8 cellular contexts compared by ENCODE assay signal in the genomic region with DNA sequence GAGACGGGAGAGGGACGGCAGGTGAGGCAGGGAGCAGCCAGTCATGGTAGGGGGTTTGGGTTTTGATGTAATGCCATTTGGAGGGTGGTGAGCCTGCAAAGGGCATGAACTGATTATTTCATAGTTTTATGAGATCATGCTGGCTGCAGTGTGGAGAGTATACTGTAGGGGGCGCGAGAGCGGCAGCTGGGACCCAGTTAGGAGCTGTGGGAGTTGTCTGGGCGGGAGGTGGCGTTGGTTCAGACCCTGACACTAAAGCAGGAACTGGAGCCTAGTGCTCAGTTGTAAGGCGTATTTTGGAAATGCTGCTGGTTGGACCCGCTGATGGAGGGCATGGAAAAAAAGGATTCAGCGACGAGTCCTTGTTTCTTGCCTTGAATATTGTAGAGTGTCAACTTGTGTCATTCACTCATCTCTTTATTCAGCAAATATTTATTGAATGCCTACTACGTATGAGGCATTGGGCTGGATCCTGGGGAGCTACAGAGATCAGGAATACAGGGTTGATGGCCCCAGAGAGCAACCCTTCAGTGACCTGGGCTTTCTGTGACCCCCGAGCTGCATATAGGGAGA. TPM values are rescaled to one million over a fixed set of nuclear protein-coding genes. Genes with fewer than 3 reads are reported as not detected.
DNase-seq lines count a peak whose midpoint lies in the region; ATAC-seq, FAIRE-seq and TF ChIP-seq lines count a peak whose summit lies in the region.

No MANE protein-coding gene starts in this region.

- H3K4me3 ChIP-seq in A549: no peak overlapping the region
- no peak overlapping the region for H3K4me3 ChIP-seq in ovary
- no peak overlapping the region for H3K4me3 ChIP-seq in tibial nerve

- no peak for FAIRE-seq in A549 (lab: Jason Lieb, UNC)

- peak; percentile 58 to 69 for DNase-seq in A549 (ENCODE audit: low read depth in 1 of 2, low spot score in 1 of 2)
- no peak for DNase-seq in RWPE1 (ENCODE audit: low spot score)
- peak; percentile 81 for DNase-seq in activated T-helper 2 cell treated with anti-CD3 and anti-CD28 coated beads, Interferon-gamma antibody, Interleukin-2, Interleukin-4, amounts not matched to agents 10 μg/mL and 5 μg/mL and 100 μg/mL, durations not matched to agents 14 hours and 24 hours and 36 hours (ENCODE audit: low spot score)
- DNase-seq in foreskin keratinocyte: peak in 1 of 2 donors; percentile 36
- peak; percentile 24 to 78 (median 69) for DNase-seq in ovary
- DNase-seq in tibial nerve (ENCODE audit: low spot score in 2 of 2): peak; percentile 70 to 91

- no peaks in the 10 kb centered on the region for H3K27me3 Mint-ChIP-seq in activated T-helper 2 cell treated with anti-CD3 and anti-CD28 coated beads, Interferon-gamma antibody, Interleukin-2, Interleukin-4, amounts not matched to agents 10 μg/mL and 5 μg/mL and 100 μg/mL, durations not matched to agents 14 hours and 24 hours and 36 hours (ENCODE audit: low read depth)

- H3K4me1 ChIP-seq in A549 (peaks cover 8% of the 10 kb centered on the region), foreskin keratinocyte (peaks cover 15% of the 10 kb centered on the region), ovary (ENCODE audit: insufficient read depth) (peaks cover 4% of the 10 kb centered on the region), tibial nerve (peaks cover 0 to 9% (median 0%) of the 10 kb centered on the region in 4 donors)

- CTCF ChIA-PET in A549 (lab: Yijun Ruan, JAX): interaction anchor here (0.5 to 5.7 kb wide), 22 partner anchors 8 to 277 kb away, joined by 3 to 57 read pairs (median 4); a partner anchor contains a TSS
- CTCF ChIA-PET in RWPE1 (lab: Yijun Ruan, JAX): interaction anchor here (0.6 to 1.0 kb wide), 4 partner anchors 16 to 793 kb away, joined by 3 to 5 read pairs (median 4); no protein-coding TSS in a partner anchor

- TF ChIP-seq CTCF in A549 (IDR thresholded peaks at IDR 0.05): peak; percentile 55
- TF ChIP-seq CTCF in RWPE1 (conservative IDR thresholded peaks at IDR 0.05; ENCODE audit: low read depth): peak; percentile 57
- peak; percentile 84 for TF ChIP-seq CTCF in foreskin keratinocyte (conservative IDR thresholded peaks at IDR 0.05)
- peak; percentile 15 to 68 (median 56) for TF ChIP-seq CTCF in ovary (IDR thresholded peaks at IDR 0.05)
- TF ChIP-seq CTCF in tibial nerve (IDR thresholded peaks at IDR 0.05): peak; percentile 73 to 87 (median 78)

- peaks cover 38% of the 10 kb centered on the region for H3K4me1 Mint-ChIP-seq in activated T-helper 2 cell treated with anti-CD3 and anti-CD28 coated beads, Interferon-gamma antibody, Interleukin-2, Interleukin-4, amounts not matched to agents 10 μg/mL and 5 μg/mL and 100 μg/mL, durations not matched to agents 14 hours and 24 hours and 36 hours (ENCODE audit: low read depth)

- H3K36me3 Mint-ChIP-seq in activated T-helper 2 cell treated with anti-CD3 and anti-CD28 coated beads, Interferon-gamma antibody, Interleukin-2, Interleukin-4, amounts not matched to agents 10 μg/mL and 5 μg/mL and 100 μg/mL, durations not matched to agents 14 hours and 24 hours and 36 hours (ENCODE audit: low read depth): no peaks in the 10 kb centered on the region

- intact Hi-C loops in activated T-helper 2 cell treated with anti-CD3 and anti-CD28 coated beads, Interferon-gamma antibody, Interleukin-2, Interleukin-4, amounts not matched to agents 10 μg/mL and 5 μg/mL and 100 μg/mL, durations not matched to agents 14 hours and 24 hours and 36 hours (cut with micrococcal nuclease): loop anchor here (2.0 to 10.0 kb wide), 6 partner anchors 23 to 585 kb away; a partner anchor contains a TSS
- intact Hi-C loops in ovary (cut with DNase I): loop anchor here in 3 of 4 donors (5.0 to 10.0 kb wide), 4 partner anchors 185 to 275 kb away; no protein-coding TSS in a partner anchor

- H3K27me3 ChIP-seq in foreskin keratinocyte: peaks cover 5% of the 10 kb centered on the region
- no peaks in the 10 kb centered on the region for H3K27me3 ChIP-seq in ovary
- no peaks in the 10 kb centered on the region for H3K27me3 ChIP-seq in tibial nerve

- no peak overlapping the region for H3K27ac ChIP-seq in A549
- H3K27ac ChIP-seq in RWPE1: no peak overlapping the region
- H3K27ac ChIP-seq in foreskin keratinocyte: no peak overlapping the region
- no peak overlapping the region for H3K27ac ChIP-seq in ovary
- no peak overlapping the region for H3K27ac ChIP-seq in tibial nerve

- POLR2A ChIA-PET in A549 (lab: Yijun Ruan, JAX): interaction anchor here (1.1 kb wide), 1 partner anchor 24 kb away, joined by 5 read pairs; a partner anchor contains a TSS
- POLR2A ChIA-PET in RWPE1 (lab: Yijun Ruan, JAX; ENCODE audit: low non-redundant PET): no interaction called here

- WGBS in A549 (ENCODE audit: missing lambda C conversion rate): 22% methylated on average over 13 of the region's 13 CpGs
- WGBS in ovary, 3 donors: 12 to 17% (median 13%) methylated on average over 13 of the region's 13 CpGs
- 16 to 22% methylated on average over 13 of the region's 13 CpGs for WGBS in tibial nerve, 2 donors

- ATAC-seq in A549 (peak; percentile 54 to 83; a peak in 4 of 6 replicates), GM18519 (IDR thresholded peaks at IDR 0.05; ENCODE audit: low FRiP score, unreplicated experiment) (peak; percentile 84), HG03442 (IDR thresholded peaks at IDR 0.05; ENCODE audit: unreplicated experiment) (peak; percentile 83), foreskin keratinocyte (peak; percentile 52)

- TF ChIP-seq EP300 in A549 (IDR thresholded peaks at IDR 0.05): no peak
- no peak for TF ChIP-seq EP300 in ovary (IDR thresholded peaks at IDR 0.05)
- TF ChIP-seq EP300 in tibial nerve (IDR thresholded peaks at IDR 0.05): no peak

- no peak overlapping the region for H3K4me3 Mint-ChIP-seq in activated T-helper 2 cell treated with anti-CD3 and anti-CD28 coated beads, Interferon-gamma antibody, Interleukin-2, Interleukin-4, amounts not matched to agents 10 μg/mL and 5 μg/mL and 100 μg/mL, durations not matched to agents 14 hours and 24 hours and 36 hours (ENCODE audit: low read depth)

- H3K36me3 ChIP-seq in ovary (no peaks in the 10 kb centered on the region), tibial nerve (no peaks in the 10 kb centered on the region)

- H3K4me2 ChIP-seq in A549: 0 out of 3 replicates have a peak overlapping the region, but pooled peaks have one; percentile 0

- no peak for TF ChIP-seq POLR2A in A549 (IDR thresholded peaks at IDR 0.05; ENCODE audit: low read length)
- no peak for TF ChIP-seq POLR2A in ovary (IDR thresholded peaks at IDR 0.05)
- TF ChIP-seq POLR2A in tibial nerve (IDR thresholded peaks at IDR 0.05): no peak

- no peaks in the 10 kb centered on the region for H3K9me3 Mint-ChIP-seq in activated T-helper 2 cell treated with anti-CD3 and anti-CD28 coated beads, Interferon-gamma antibody, Interleukin-2, Interleukin-4, amounts not matched to agents 10 μg/mL and 5 μg/mL and 100 μg/mL, durations not matched to agents 14 hours and 24 hours and 36 hours

- H3K9me3 ChIP-seq in A549 (no peaks in the 10 kb centered on the region), ovary (no peaks in the 10 kb centered on the region), tibial nerve (peaks cover 0 to 14% (median 0%) of the 10 kb centered on the region in 4 donors)

- H3K27ac Mint-ChIP-seq in activated T-helper 2 cell treated with anti-CD3 and anti-CD28 coated beads, Interferon-gamma antibody, Interleukin-2, Interleukin-4, amounts not matched to agents 10 μg/mL and 5 μg/mL and 100 μg/mL, durations not matched to agents 14 hours and 24 hours and 36 hours: peak overlapping the region; percentile 40

- TF ChIP-seq RAD21 in A549 (conservative IDR thresholded peaks at IDR 0.05 in 1 of 2, IDR thresholded peaks at IDR 0.05 in 1 of 2): peak; percentile 47 to 73

TF ChIP-seq in A549, 52 proteins besides CTCF, POLR2A, EP300 and RAD21:
- TF ChIP-seq CHD4 (IDR thresholded peaks at IDR 0.05; ENCODE audit: borderline replicate concordance) (no peak), MAZ (IDR thresholded peaks at IDR 0.05; ENCODE audit: borderline replicate concordance, low read depth, low read length) (no peak), SMC3 (IDR thresholded peaks at IDR 0.05) (peak; percentile 41; the same call in 1 of the 3 replicates)
- TF ChIP-seq, protein P1, sequence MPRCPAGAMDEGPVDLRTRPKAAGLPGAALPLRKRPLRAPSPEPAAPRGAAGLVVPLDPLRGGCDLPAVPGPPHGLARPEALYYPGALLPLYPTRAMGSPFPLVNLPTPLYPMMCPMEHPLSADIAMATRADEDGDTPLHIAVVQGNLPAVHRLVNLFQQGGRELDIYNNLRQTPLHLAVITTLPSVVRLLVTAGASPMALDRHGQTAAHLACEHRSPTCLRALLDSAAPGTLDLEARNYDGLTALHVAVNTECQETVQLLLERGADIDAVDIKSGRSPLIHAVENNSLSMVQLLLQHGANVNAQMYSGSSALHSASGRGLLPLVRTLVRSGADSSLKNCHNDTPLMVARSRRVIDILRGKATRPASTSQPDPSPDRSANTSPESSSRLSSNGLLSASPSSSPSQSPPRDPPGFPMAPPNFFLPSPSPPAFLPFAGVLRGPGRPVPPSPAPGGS (IDR thresholded peaks at IDR 0.05): no peak

RNA-seq across cellular contexts. Expression of a gene that starts 23.7 kb away (rescaled TPM):
- polyA plus RNA-seq in A549 (2011; rRNA removed) (1.6 and 2.0 TPM in 2 replicates), A549 (2017; fragmentation: RNase III; extraction: RNeasy Plus Mini Kit Qiagen cat#74134 plus additional on column Dnase treatment) (2.3 to 3.0 TPM (median 2.4 TPM) in 3 replicates), foreskin keratinocyte (1.8 TPM in 2 replicates), ovary (1 to 10 TPM; 3.7 to 5.0 TPM)
- polyA plus RNA-seq in A549 (2012; cell fraction: cytosol; rRNA removed): 2.5 and 2.6 TPM in 2 replicates
- 4.7 and 6.6 TPM in 2 replicates for polyA plus RNA-seq in A549 (2012; cell fraction: nucleus; rRNA removed)
- polyA minus RNA-seq in A549 (2011; rRNA and poly(A)+ RNA removed): 3.0 and 4.9 TPM in 2 replicates
- total RNA-seq in activated T-helper 2 cell treated with anti-CD3 and anti-CD28 coated beads, Interferon-gamma antibody, Interleukin-2, Interleukin-4, amounts not matched to agents 10 μg/mL and 5 μg/mL and 100 μg/mL, durations not matched to agents 14 hours and 24 hours and 36 hours: 13.5 and 17.3 TPM in 2 replicates
- total RNA-seq in foreskin keratinocyte (1.8 and 2.6 TPM in 2 replicates), ovary (10 to 100 TPM in 1 of 7 donors, 1 to 10 TPM in 6; 3.8 to 11.0 (median 7.2) TPM), tibial nerve (1 to 10 TPM; 2.3 to 7.6 (median 4.8) TPM)
